Comparison of ENCODE assay signal across 29 cellular contexts in genomic region chr16:57770361-57770760, GRCh38.
"Had no signal": no experiment of that assay in that cellular context is flagged by ENCODE, and none has a peak within 500 bp of the region (broad histone marks: within the 10 kb centered on the region; RNA-seq: fewer than 3 reads in every experiment).

No MANE protein-coding gene starts in this region.

- H3K36me3 Mint-ChIP-seq: activated CD8-positive, alpha-beta memory T cell treated with anti-CD3 and anti-CD28 coated beads, Interleukin-2, amount 10 ng/mL, durations not matched to agents 7 days and 5 days; activated naive CD4-positive, alpha-beta T cell treated with anti-CD3 and anti-CD28 coated beads, Interleukin-2, amount 50 U/mL, for 72 hours had no signal

- DNase-seq: activated CD4-positive, alpha-beta T cell treated with anti-CD3 and anti-CD28 coated beads for 48 hours; activated CD4-positive, alpha-beta T cell treated with anti-CD3 and anti-CD28 coated beads, Interleukin-2, amount 50 U/mL, for 48 hours; activated CD4-positive, CD25-positive, alpha-beta regulatory T cell treated with anti-CD3 and anti-CD28 coated beads, Interleukin-2, amount 50 U/mL, for 72 hours; activated CD8-positive, alpha-beta memory T cell treated with anti-CD3 and anti-CD28 coated beads, Interleukin-2, amount 10 ng/mL, durations not matched to agents 7 days and 5 days; activated effector memory CD4-positive, alpha-beta T cell treated with anti-CD3 and anti-CD28 coated beads, Interleukin-2, amount 50 U/mL, for 16 hours; activated naive CD4-positive, alpha-beta T cell treated with Interleukin-2 at 50 U/mL for 16 hours; activated naive CD8-positive, alpha-beta T cell treated with anti-CD3 and anti-CD28 coated beads, Interleukin-2, amount 50 U/mL, for 24 hours; activated T-cell treated with anti-CD3 and anti-CD28 coated beads, Interleukin-2, amount 50 U/mL, for 24 hours; amniotic stem cell; central memory CD4-positive, alpha-beta T cell; Karpas-422; MM.1S; NCI-H1105; NCI-H1436; NCI-H1694 treated with DMSO at 0.1 percent for 48 hours; NCI-H2081 treated with DMSO at 0.1 percent for 48 hours; NCI-H2171 treated with DMSO at 0.1 percent for 48 hours; NCI-H524 treated with DMSO at 0.1 percent for 48 hours; NCI-H748 treated with DMSO at 0.1 percent for 48 hours; NK-92 treated with Interleukin-12 subunit alpha and Interleukin-12 subunit beta, amount 100 ng/mL, for 24 hours; PC-3; SIG-M5; T-helper 17 cell; T-helper 9 cell had no signal

- H3K4me1 Mint-ChIP-seq: activated CD8-positive, alpha-beta memory T cell treated with anti-CD3 and anti-CD28 coated beads, Interleukin-2, amount 10 ng/mL, durations not matched to agents 7 days and 5 days; activated naive CD8-positive, alpha-beta T cell treated with anti-CD3 and anti-CD28 coated beads, Interleukin-2, amount 50 U/mL, for 24 hours; T-helper 17 cell had no signal

- H3K27ac Mint-ChIP-seq: activated CD8-positive, alpha-beta memory T cell treated with anti-CD3 and anti-CD28 coated beads, Interleukin-2, amount 10 ng/mL, durations not matched to agents 7 days and 5 days; activated naive CD4-positive, alpha-beta T cell treated with anti-CD3 and anti-CD28 coated beads, Interleukin-2, amount 50 U/mL, for 72 hours; activated naive CD8-positive, alpha-beta T cell treated with anti-CD3 and anti-CD28 coated beads, Interleukin-2, amount 50 U/mL, for 24 hours; activated T-cell treated with anti-CD3 and anti-CD28 coated beads, Interleukin-2, amount 50 U/mL, for 24 hours; activated T-helper 1 cell treated with anti-CD3 and anti-CD28 coated beads, Interleukin-12 subunit alpha, Interleukin-12 subunit beta, Interleukin-2, Interleukin-4 antibody, amounts not matched to agents 30 ng/mL and 10 ng/mL and 1 ng/mL, durations not matched to agents 14 hours and 24 hours and 36 hours; T-helper 17 cell; WTC11 had no signal

- ATAC-seq: activated CD8-positive, alpha-beta memory T cell treated with anti-CD3 and anti-CD28 coated beads, Interleukin-2, amount 10 ng/mL, durations not matched to agents 7 days and 5 days; activated naive CD4-positive, alpha-beta T cell treated with anti-CD3 and anti-CD28 coated beads, Interleukin-2, amount 50 U/mL, for 72 hours; activated naive CD8-positive, alpha-beta T cell treated with anti-CD3 and anti-CD28 coated beads, Interleukin-2, amount 50 U/mL, for 24 hours; body of pancreas; K562; PC-3; T-helper 17 cell; WTC11 had no signal

- H3K9me3 Mint-ChIP-seq: activated naive CD4-positive, alpha-beta T cell treated with anti-CD3 and anti-CD28 coated beads, Interleukin-2, amount 50 U/mL, for 72 hours; activated naive CD8-positive, alpha-beta T cell treated with anti-CD3 and anti-CD28 coated beads, Interleukin-2, amount 50 U/mL, for 24 hours; activated T-cell treated with anti-CD3 and anti-CD28 coated beads, Interleukin-2, amount 50 U/mL, for 24 hours; activated T-helper 1 cell treated with anti-CD3 and anti-CD28 coated beads, Interleukin-12 subunit alpha, Interleukin-12 subunit beta, Interleukin-2, Interleukin-4 antibody, amounts not matched to agents 30 ng/mL and 10 ng/mL and 1 ng/mL, durations not matched to agents 14 hours and 24 hours and 36 hours; WTC11 had no signal

- H3K4me3 Mint-ChIP-seq: activated CD8-positive, alpha-beta memory T cell treated with anti-CD3 and anti-CD28 coated beads, Interleukin-2, amount 10 ng/mL, durations not matched to agents 7 days and 5 days; activated naive CD8-positive, alpha-beta T cell treated with anti-CD3 and anti-CD28 coated beads, Interleukin-2, amount 50 U/mL, for 24 hours; activated T-cell treated with anti-CD3 and anti-CD28 coated beads, Interleukin-2, amount 50 U/mL, for 24 hours; activated T-helper 1 cell treated with anti-CD3 and anti-CD28 coated beads, Interleukin-12 subunit alpha, Interleukin-12 subunit beta, Interleukin-2, Interleukin-4 antibody, amounts not matched to agents 30 ng/mL and 10 ng/mL and 1 ng/mL, durations not matched to agents 14 hours and 24 hours and 36 hours; T-helper 17 cell; WTC11 had no signal

- H3K27me3 Mint-ChIP-seq: activated CD8-positive, alpha-beta memory T cell treated with anti-CD3 and anti-CD28 coated beads, Interleukin-2, amount 10 ng/mL, durations not matched to agents 7 days and 5 days; activated naive CD8-positive, alpha-beta T cell treated with anti-CD3 and anti-CD28 coated beads, Interleukin-2, amount 50 U/mL, for 24 hours; activated T-cell treated with anti-CD3 and anti-CD28 coated beads, Interleukin-2, amount 50 U/mL, for 24 hours; T-helper 17 cell had no signal
